In genomic region chr4:91630764-91631163, GRCh38 we compare ENCODE assay signal across 35 cellular contexts.
"Had no signal": no experiment of that assay in that cellular context is flagged by ENCODE, and none has a peak within 500 bp of the region (broad histone marks: within the 10 kb centered on the region; RNA-seq: fewer than 3 reads in every experiment).

No MANE protein-coding gene starts in this region.

- H3K36me3 ChIP-seq: MG63 had no signal

- H3K9me3 ChIP-seq: MG63 had no signal

- H3K27me3 ChIP-seq: MG63 had no signal

- DNase-seq: Kasumi-1, MG63, MM.1S, MV-4-11, NCI-H1048, NCI-H1092, NCI-H1092 treated with DMSO at 0.1 percent for 48 hours, NCI-H1105, NCI-H1105 treated with DMSO at 0.1 percent for 48 hours, NCI-H1417, NCI-H1417 treated with DMSO at 0.1 percent for 48 hours, NCI-H1436, NCI-H1436 treated with DMSO at 0.1 percent for 48 hours, NCI-H146, NCI-H1694, NCI-H1694 treated with DMSO at 0.1 percent for 48 hours, NCI-H187, NCI-H187 treated with DMSO at 0.1 percent for 48 hours, NCI-H1930, NCI-H2029, NCI-H2029 treated with DMSO at 0.1 percent for 48 hours, NCI-H2081, NCI-H2081 treated with DMSO at 0.1 percent for 48 hours, NCI-H2107, NCI-H2171, NCI-H2171 treated with DMSO at 0.1 percent for 48 hours, NCI-H2227 treated with DMSO at 0.1 percent for 48 hours, NCI-H226, NCI-H345, NCI-H446, NCI-H446 treated with DMSO at 0.1 percent for 48 hours, NCI-H510A, NCI-H510A treated with DMSO at 0.1 percent for 48 hours, NCI-H524, NCI-H524 treated with DMSO at 0.1 percent for 48 hours had no signal

- H3K4me3 ChIP-seq: MG63 had no signal
